ENCODE assay signal across 8 cellular contexts in genomic region chr1:54542120-54542961, GRCh38. TPM values are rescaled to one million over a fixed set of nuclear protein-coding genes. Genes with fewer than 3 reads are reported as not detected.
DNase-seq lines count a peak whose midpoint lies in the region; ATAC-seq, FAIRE-seq and TF ChIP-seq lines count a peak whose summit lies in the region.

No MANE protein-coding gene starts in this region.

- TF ChIP-seq CTCF in pancreas (IDR thresholded peaks at IDR 0.05) (no peak), upper lobe of right lung (IDR thresholded peaks at IDR 0.05) (peak; percentile 19)

- H3K4me3 ChIP-seq in pancreas (peak overlapping the region; percentile 26 to 64 (median 38)), upper lobe of right lung (peak overlapping the region; percentile 50)

- no peaks in the 10 kb centered on the region for H3K4me1 ChIP-seq in pancreas
- peaks cover 15% of the 10 kb centered on the region for H3K4me1 ChIP-seq in upper lobe of right lung

- in situ Hi-C loops in KBM-7 (cut with MboI; ENCODE audit: low pct_unique_long_range_greater_than_20kb, low sequenced_read_pairs), result no loop called here
- in situ Hi-C loops in SK-MEL-5 (cut with HindIII; ENCODE audit: low pct_unique_long_range_greater_than_20kb, low sequenced_read_pairs), result no loop called here

- peak; percentile 61 for ATAC-seq in GM21423 (IDR thresholded peaks at IDR 0.05; ENCODE audit: unreplicated experiment)
- ATAC-seq in activated naive CD4-positive, alpha-beta T cell treated with anti-CD3 and anti-CD28 coated beads, Interleukin-2, amount 50 U/mL, for 72 hours, result peak; percentile 89 to 92
- ATAC-seq in pancreas, result peak; percentile 81 to 93 (median 91)
- peak; percentile 85 for ATAC-seq in upper lobe of right lung

- no peak for FAIRE-seq in pancreas (lab: Jason Lieb, UNC)

- 9 to 10% methylated on average over 43 to 61 of the region's 61 CpGs for WGBS in pancreas, 2 donors

- H3K27ac ChIP-seq in pancreas (peak overlapping the region; percentile 33 to 71 (median 56)), upper lobe of right lung (peak overlapping the region; percentile 40)

- peak; percentile 99 for DNase-seq in COLO668 (lab: John Stamatoyannopoulos, UW; ENCODE audit: unreplicated experiment)
- peak; percentile 82 for DNase-seq in KBM-7
- peak; percentile 10 for DNase-seq in SK-MEL-5 (ENCODE audit: low read depth, low spot score)
- DNase-seq in activated naive CD4-positive, alpha-beta T cell treated with anti-CD3 and anti-CD28 coated beads, Interleukin-2, amount 50 U/mL, for 72 hours (ENCODE audit: low spot score in 2 of 2), result peak; percentile 68 to 85
- DNase-seq in head of caudate nucleus, result peak in 40 of 42 donors; percentile 28 to 82 (median 60)
- peak; percentile 46 to 86 (median 68) for DNase-seq in pancreas
- DNase-seq in upper lobe of right lung, result peak; percentile 82

- no peaks in the 10 kb centered on the region for H3K36me3 ChIP-seq in pancreas
- H3K36me3 ChIP-seq in upper lobe of right lung, result no peaks in the 10 kb centered on the region

- H3K27me3 ChIP-seq in pancreas, result no peaks in the 10 kb centered on the region
- H3K27me3 ChIP-seq in upper lobe of right lung, result no peaks in the 10 kb centered on the region

- peak overlapping the region in 1 of 2 donors; percentile 33 for H3K27ac Mint-ChIP-seq in activated naive CD4-positive, alpha-beta T cell treated with anti-CD3 and anti-CD28 coated beads, Interleukin-2, amount 50 U/mL, for 72 hours

- H3K36me3 Mint-ChIP-seq in activated naive CD4-positive, alpha-beta T cell treated with anti-CD3 and anti-CD28 coated beads, Interleukin-2, amount 50 U/mL, for 72 hours, result no peaks in the 10 kb centered on the region

- intact Hi-C loops in head of caudate nucleus (cut with DNase I), result no loop called here
- intact Hi-C loops in pancreas (cut with DNase I), result no loop called here
- intact Hi-C loops in upper lobe of right lung (cut with DNase I), result no loop called here

- H3K9me3 Mint-ChIP-seq in activated naive CD4-positive, alpha-beta T cell treated with anti-CD3 and anti-CD28 coated beads, Interleukin-2, amount 50 U/mL, for 72 hours, result no peaks in the 10 kb centered on the region

- H3K9me3 ChIP-seq in pancreas (no peaks in the 10 kb centered on the region), upper lobe of right lung (no peaks in the 10 kb centered on the region)

RNA-seq across cellular contexts. Expression of gene ACOT11, which starts 5.7 kb away (rescaled TPM):
- total RNA-seq in SK-MEL-5 (2014; rRNA removed; shearing (Covaris generic)), result 0.13 and 0.61 TPM in 2 replicates
- 0.46 and 0.62 TPM in 2 replicates for polyA plus RNA-seq in SK-MEL-5 (2015; cell fraction: cytosol; rRNA removed)
- 1.9 and 3.3 TPM in 2 replicates for polyA plus RNA-seq in SK-MEL-5 (2015; cell fraction: nucleus; rRNA removed)
- 1 to 10 TPM; 1.0 to 4.5 TPM for total RNA-seq in activated naive CD4-positive, alpha-beta T cell treated with anti-CD3 and anti-CD28 coated beads, Interleukin-2, amount 50 U/mL, for 72 hours
- total RNA-seq in pancreas (1 to 10 TPM; 2.6 to 6.7 (median 3.1) TPM), upper lobe of right lung (5.0 TPM)
- 1 to 10 TPM; 2.8 to 5.1 TPM for polyA plus RNA-seq in pancreas

Comparison
In these comparisons a context has a peak if more than half of its experiments do, and no peak if none do; other contexts are left out.
1. Peak in every context shown above with its lines: DNase-seq, ATAC-seq, H3K4me3 ChIP-seq and H3K27ac ChIP-seq.
2. DNase-seq: peak in every context shown above with its lines; median percentile 99 in COLO668; 82 in KBM-7; 82 in upper lobe of right lung; 76 in activated naive CD4-positive, alpha-beta T cell treated with anti-CD3 and anti-CD28 coated beads, Interleukin-2, amount 50 U/mL, for 72 hours; 68 in pancreas; 60 in head of caudate nucleus; 10 in SK-MEL-5.